Comparison of ENCODE assay signal across 1 cellular context in the genomic region with DNA sequence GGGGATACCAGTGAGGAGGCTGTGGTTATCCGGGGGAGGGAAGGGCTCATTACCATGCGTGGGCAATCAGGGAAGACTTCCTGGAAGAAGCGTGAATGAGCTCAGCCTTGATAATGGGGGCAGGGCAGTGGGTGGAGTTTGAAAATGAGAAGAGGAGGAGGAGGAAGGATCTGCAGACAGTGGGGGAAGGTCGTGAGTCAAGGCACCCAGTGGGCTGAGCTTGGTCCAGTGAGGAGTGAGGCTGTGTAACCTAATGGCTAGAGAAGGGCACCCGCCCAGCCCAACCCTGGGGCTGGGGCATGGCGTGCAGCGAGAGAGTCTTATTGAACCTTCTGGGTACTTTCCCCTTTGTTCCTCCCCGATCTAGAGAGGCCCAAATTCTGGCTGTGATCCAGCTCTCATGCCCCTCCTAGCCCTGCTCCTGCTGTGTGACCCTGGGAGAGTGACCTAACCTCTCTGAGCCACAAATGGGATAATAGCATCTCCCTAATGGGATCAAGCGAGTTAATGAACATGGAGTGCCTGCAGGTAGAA.
TF ChIP-seq lines count a peak whose summit lies in the region.

No MANE protein-coding gene starts in this region.

TF ChIP-seq in K562, 482 proteins besides CTCF, POLR2A, EP300 and RAD21 (continued from another document and continues in another):
- no peak for TF ChIP-seq PBX2 (CRISPR knock-in tag; IDR thresholded peaks at IDR 0.05; ENCODE audit: low read depth)
- TF ChIP-seq PBX2 (tag; conservative IDR thresholded peaks at IDR 0.05; ENCODE audit: low read depth), result no peak
- no peak for TF ChIP-seq BMI1 (IDR thresholded peaks at IDR 0.05; ENCODE audit: low read length)
- no peak for TF ChIP-seq RBFOX2 (IDR thresholded peaks at IDR 0.05; ENCODE audit: low read depth, low read length)
- TF ChIP-seq E2F3 (CRISPR knock-in tag; IDR thresholded peaks at IDR 0.05), result no peak
- TF ChIP-seq SPI1 (IDR thresholded peaks at IDR 0.05; ENCODE audit: borderline replicate concordance, low read depth, low read length), result no peak
- TF ChIP-seq ZBED1 (IDR thresholded peaks at IDR 0.05), result no peak
- no peak for TF ChIP-seq NR3C1 (CRISPR knock-in tag; IDR thresholded peaks at IDR 0.05)
- TF ChIP-seq, protein P1, sequence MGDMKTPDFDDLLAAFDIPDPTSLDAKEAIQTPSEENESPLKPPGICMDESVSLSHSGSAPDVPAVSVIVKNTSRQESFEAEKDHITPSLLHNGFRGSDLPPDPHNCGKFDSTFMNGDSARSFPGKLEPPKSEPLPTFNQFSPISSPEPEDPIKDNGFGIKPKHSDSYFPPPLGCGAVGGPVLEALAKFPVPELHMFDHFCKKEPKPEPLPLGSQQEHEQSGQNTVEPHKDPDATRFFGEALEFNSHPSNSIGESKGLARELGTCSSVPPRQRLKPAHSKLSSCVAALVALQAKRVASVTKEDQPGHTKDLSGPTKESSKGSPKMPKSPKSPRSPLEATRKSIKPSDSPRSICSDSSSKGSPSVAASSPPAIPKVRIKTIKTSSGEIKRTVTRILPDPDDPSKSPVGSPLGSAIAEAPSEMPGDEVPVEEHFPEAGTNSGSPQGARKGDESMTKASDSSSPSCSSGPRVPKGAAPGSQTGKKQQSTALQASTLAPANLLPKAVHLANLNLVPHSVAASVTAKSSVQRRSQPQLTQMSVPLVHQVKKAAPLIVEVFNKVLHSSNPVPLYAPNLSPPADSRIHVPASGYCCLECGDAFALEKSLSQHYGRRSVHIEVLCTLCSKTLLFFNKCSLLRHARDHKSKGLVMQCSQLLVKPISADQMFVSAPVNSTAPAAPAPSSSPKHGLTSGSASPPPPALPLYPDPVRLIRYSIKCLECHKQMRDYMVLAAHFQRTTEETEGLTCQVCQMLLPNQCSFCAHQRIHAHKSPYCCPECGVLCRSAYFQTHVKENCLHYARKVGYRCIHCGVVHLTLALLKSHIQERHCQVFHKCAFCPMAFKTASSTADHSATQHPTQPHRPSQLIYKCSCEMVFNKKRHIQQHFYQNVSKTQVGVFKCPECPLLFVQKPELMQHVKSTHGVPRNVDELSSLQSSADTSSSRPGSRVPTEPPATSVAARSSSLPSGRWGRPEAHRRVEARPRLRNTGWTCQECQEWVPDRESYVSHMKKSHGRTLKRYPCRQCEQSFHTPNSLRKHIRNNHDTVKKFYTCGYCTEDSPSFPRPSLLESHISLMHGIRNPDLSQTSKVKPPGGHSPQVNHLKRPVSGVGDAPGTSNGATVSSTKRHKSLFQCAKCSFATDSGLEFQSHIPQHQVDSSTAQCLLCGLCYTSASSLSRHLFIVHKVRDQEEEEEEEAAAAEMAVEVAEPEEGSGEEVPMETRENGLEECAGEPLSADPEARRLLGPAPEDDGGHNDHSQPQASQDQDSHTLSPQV (IDR thresholded peaks at IDR 0.05), result no peak
- no peak for TF ChIP-seq ZNF263 (CRISPR knock-in tag; IDR thresholded peaks at IDR 0.05; ENCODE audit: borderline replicate concordance)
- no peak for TF ChIP-seq HDAC6 (IDR thresholded peaks at IDR 0.05; ENCODE audit: low read depth, low read length)
- no peak for TF ChIP-seq RBM39 (optimal IDR thresholded peaks at IDR 0.05; ENCODE audit: low read depth, low read length)
- no peak for TF ChIP-seq SOX6 (IDR thresholded peaks at IDR 0.05)
- TF ChIP-seq ZNF277 (CRISPR knock-in tag; IDR thresholded peaks at IDR 0.05; ENCODE audit: borderline replicate concordance), result no peak
- TF ChIP-seq SETDB1 (IDR thresholded peaks at IDR 0.05; ENCODE audit: low read length), result no peak
- TF ChIP-seq ELF2 (CRISPR knock-in tag; IDR thresholded peaks at IDR 0.05), result no peak
- TF ChIP-seq ZNF780A (CRISPR knock-in tag; IDR thresholded peaks at IDR 0.05), result no peak
- TF ChIP-seq ZNF436 (CRISPR knock-in tag; IDR thresholded peaks at IDR 0.05), result peak; percentile 94
- TF ChIP-seq, protein P2, sequence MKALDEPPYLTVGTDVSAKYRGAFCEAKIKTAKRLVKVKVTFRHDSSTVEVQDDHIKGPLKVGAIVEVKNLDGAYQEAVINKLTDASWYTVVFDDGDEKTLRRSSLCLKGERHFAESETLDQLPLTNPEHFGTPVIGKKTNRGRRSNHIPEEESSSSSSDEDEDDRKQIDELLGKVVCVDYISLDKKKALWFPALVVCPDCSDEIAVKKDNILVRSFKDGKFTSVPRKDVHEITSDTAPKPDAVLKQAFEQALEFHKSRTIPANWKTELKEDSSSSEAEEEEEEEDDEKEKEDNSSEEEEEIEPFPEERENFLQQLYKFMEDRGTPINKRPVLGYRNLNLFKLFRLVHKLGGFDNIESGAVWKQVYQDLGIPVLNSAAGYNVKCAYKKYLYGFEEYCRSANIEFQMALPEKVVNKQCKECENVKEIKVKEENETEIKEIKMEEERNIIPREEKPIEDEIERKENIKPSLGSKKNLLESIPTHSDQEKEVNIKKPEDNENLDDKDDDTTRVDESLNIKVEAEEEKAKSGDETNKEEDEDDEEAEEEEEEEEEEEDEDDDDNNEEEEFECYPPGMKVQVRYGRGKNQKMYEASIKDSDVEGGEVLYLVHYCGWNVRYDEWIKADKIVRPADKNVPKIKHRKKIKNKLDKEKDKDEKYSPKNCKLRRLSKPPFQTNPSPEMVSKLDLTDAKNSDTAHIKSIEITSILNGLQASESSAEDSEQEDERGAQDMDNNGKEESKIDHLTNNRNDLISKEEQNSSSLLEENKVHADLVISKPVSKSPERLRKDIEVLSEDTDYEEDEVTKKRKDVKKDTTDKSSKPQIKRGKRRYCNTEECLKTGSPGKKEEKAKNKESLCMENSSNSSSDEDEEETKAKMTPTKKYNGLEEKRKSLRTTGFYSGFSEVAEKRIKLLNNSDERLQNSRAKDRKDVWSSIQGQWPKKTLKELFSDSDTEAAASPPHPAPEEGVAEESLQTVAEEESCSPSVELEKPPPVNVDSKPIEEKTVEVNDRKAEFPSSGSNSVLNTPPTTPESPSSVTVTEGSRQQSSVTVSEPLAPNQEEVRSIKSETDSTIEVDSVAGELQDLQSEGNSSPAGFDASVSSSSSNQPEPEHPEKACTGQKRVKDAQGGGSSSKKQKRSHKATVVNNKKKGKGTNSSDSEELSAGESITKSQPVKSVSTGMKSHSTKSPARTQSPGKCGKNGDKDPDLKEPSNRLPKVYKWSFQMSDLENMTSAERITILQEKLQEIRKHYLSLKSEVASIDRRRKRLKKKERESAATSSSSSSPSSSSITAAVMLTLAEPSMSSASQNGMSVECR (CRISPR knock-in tag; IDR thresholded peaks at IDR 0.05), result no peak
- no peak for TF ChIP-seq NCOA1 (IDR thresholded peaks at IDR 0.05; ENCODE audit: low read depth)
- TF ChIP-seq CREBBP (IDR thresholded peaks at IDR 0.05; ENCODE audit: low read depth, low read length), result no peak
- peak in 1 of 2 experiments; percentile 64; a peak in 1 of 4 replicates for TF ChIP-seq HDAC1 (IDR thresholded peaks at IDR 0.05)
- TF ChIP-seq, protein P3, sequence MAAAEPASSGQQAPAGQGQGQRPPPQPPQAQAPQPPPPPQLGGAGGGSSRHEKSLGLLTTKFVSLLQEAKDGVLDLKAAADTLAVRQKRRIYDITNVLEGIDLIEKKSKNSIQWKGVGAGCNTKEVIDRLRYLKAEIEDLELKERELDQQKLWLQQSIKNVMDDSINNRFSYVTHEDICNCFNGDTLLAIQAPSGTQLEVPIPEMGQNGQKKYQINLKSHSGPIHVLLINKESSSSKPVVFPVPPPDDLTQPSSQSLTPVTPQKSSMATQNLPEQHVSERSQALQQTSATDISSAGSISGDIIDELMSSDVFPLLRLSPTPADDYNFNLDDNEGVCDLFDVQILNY (CRISPR knock-in tag; IDR thresholded peaks at IDR 0.05), result no peak
- TF ChIP-seq CHD7 (IDR thresholded peaks at IDR 0.05; ENCODE audit: low read depth, low read length), result no peak
- no peak for TF ChIP-seq MTA3 (IDR thresholded peaks at IDR 0.05; ENCODE audit: borderline replicate concordance)
- no peak for TF ChIP-seq KHSRP (IDR thresholded peaks at IDR 0.05)
